In the genomic region with DNA sequence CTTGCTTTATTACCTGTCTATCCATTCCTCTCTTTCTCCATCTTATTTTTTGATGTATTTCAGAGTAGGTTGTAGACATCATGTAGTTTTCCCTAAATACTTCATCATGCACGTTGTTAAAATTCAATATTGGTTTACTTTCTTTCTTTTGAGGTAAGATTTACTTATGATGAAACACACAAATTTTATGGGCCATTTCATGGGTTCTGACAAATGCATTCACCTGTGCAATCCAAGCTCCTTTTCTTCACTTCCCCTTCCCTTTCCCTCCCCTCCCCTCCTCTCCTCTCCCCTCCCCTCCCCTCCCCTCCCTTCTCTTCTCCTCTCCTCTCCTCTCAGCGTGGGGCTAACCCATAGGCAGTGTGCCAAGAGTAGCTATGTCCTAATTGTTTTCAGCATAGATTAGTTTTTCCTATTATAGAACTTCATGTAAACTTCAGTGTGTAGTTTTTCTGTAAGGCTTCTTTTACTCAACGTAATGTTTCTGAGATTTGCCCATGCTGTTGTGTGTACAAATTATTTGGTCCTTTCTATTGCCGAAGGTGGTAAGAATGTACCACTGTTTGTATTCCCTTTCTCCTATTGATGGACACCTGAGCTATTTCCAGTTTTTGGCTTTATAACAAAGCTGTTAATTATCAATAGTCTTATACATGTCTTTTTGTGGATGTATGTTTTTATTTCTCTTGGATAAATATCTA, we compare ENCODE assay signal across 1 cellular context.
TF ChIP-seq lines count a peak whose summit lies in the region.

No MANE protein-coding gene starts in this region.

TF ChIP-seq in HEK293, 187 proteins besides CTCF, POLR2A, EP300 and RAD21 (continued from another document):
- TF ChIP-seq, protein P1, sequence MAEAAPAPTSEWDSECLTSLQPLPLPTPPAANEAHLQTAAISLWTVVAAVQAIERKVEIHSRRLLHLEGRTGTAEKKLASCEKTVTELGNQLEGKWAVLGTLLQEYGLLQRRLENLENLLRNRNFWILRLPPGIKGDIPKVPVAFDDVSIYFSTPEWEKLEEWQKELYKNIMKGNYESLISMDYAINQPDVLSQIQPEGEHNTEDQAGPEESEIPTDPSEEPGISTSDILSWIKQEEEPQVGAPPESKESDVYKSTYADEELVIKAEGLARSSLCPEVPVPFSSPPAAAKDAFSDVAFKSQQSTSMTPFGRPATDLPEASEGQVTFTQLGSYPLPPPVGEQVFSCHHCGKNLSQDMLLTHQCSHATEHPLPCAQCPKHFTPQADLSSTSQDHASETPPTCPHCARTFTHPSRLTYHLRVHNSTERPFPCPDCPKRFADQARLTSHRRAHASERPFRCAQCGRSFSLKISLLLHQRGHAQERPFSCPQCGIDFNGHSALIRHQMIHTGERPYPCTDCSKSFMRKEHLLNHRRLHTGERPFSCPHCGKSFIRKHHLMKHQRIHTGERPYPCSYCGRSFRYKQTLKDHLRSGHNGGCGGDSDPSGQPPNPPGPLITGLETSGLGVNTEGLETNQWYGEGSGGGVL (tag by site-specific recombination; IDR thresholded peaks at IDR 0.05) = peak; percentile 69
- TF ChIP-seq GLIS2 (tag by site-specific recombination; IDR thresholded peaks at IDR 0.05) = no peak
